Comparison of ENCODE assay signal across 9 cellular contexts in the genomic region with DNA sequence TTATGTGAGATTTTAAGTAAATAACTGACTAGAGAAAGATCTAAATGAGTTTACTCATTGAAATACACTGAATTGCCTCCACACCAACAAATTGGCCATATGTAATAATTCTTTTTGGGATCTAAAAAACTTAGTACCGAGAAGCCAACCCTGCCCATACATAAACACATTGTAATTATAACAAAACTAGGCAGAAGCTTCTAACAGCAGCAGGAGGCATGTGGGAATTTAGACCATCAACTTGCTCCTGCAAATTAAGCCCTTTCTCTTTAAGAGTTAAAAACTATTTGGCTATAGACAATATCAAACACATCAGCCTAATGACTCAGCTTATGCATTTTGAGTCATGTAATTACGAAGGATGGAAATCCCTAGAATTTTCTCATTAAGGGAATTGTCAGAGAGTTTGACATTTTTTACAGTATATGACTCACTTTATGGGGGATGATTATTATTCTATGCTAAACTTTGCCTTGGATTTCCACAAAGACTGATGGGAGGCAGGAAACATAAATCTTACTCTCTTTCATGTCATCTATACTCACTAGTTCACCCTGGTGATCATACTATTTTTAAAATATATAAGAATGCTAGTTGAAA. TPM values are rescaled to one million over a fixed set of nuclear protein-coding genes. Genes with fewer than 3 reads are reported as not detected.
DNase-seq lines count a peak whose midpoint lies in the region; ATAC-seq, FAIRE-seq and TF ChIP-seq lines count a peak whose summit lies in the region.
"Had no signal": no experiment of that assay in that cellular context is flagged by ENCODE, and none has a peak within 500 bp of the region (broad histone marks: within the 10 kb centered on the region; RNA-seq: fewer than 3 reads in every experiment).

No MANE protein-coding gene starts in this region.

- no peak for TF ChIP-seq CTCF in Loucy (conservative IDR thresholded peaks at IDR 0.05; ENCODE audit: low read length)
- TF ChIP-seq CTCF in GM12878 (IDR thresholded peaks at IDR 0.05 in 2 of 3, conservative IDR thresholded peaks at IDR 0.05 in 1 of 3; ENCODE audit: control insufficient read depth in 2 of 3, extremely low read depth in 1 of 3, insufficient read depth in 1 of 3, low read depth in 3 of 3, low read length in 3 of 3) = no peak
- TF ChIP-seq CTCF in testis (IDR thresholded peaks at IDR 0.05) = no peak

- no peaks in the 10 kb centered on the region for H3K9me3 ChIP-seq in CD4-positive, alpha-beta memory T cell (ENCODE audit: control insufficient read depth in 1 of 2, low read length in 2 of 2)
- no peaks in the 10 kb centered on the region for H3K9me3 ChIP-seq in Loucy (ENCODE audit: insufficient read depth, low read depth, low read length)
- no peaks in the 10 kb centered on the region for H3K9me3 ChIP-seq in GM12878 (replicated peaks; ENCODE audit: control insufficient read depth, insufficient read depth, low read length)
- H3K9me3 ChIP-seq in testis = no peaks in the 10 kb centered on the region

- H3K27ac ChIP-seq in CD4-positive, alpha-beta memory T cell (ENCODE audit: low read depth, low read length) = peak overlapping the region; percentile 97
- no peak overlapping the region for H3K27ac ChIP-seq in GM12878 (ENCODE audit: control insufficient read depth, insufficient read depth)
- no peak overlapping the region for H3K27ac ChIP-seq in testis

- no peak for TF ChIP-seq RAD21 in GM12878 (IDR thresholded peaks at IDR 0.05; ENCODE audit: insufficient read depth, low read depth, low read length)

- no peak for TF ChIP-seq EP300 in GM12878 (IDR thresholded peaks at IDR 0.05; ENCODE audit: borderline replicate concordance in 1 of 2, control insufficient read depth in 1 of 2, low read depth in 2 of 2, low read length in 2 of 2)

- H3K36me3 Mint-ChIP-seq in CD4-positive, alpha-beta memory T cell = peaks cover 57 to 65% of the 10 kb centered on the region in 2 donors
- H3K36me3 Mint-ChIP-seq in naive thymus-derived CD8-positive, alpha-beta T cell = peaks cover 52 to 57% (median 56%) of the 10 kb centered on the region in 3 donors

- TF ChIP-seq POLR2A in GM12878 (IDR thresholded peaks at IDR 0.05; ENCODE audit: low read depth, low read length) (no peak), testis (IDR thresholded peaks at IDR 0.05) (no peak)

- H3K4me2 ChIP-seq in Loucy (ENCODE audit: low read depth, low read length, poor library complexity, severe bottlenecking) (peak overlapping the region; percentile 45), GM12878 (ENCODE audit: control insufficient read depth, insufficient read depth) (no peak overlapping the region)

- RAD21 ChIA-PET in GM12878 (lab: Charles Lee; ENCODE audit: unreplicated experiment) = interaction anchor here (0.7 to 3.1 kb wide), 7 partner anchors 9 to 77 kb away, joined by 3 to 13 read pairs (median 6); no protein-coding TSS in a partner anchor

- no peak for FAIRE-seq in GM12878 (lab: Jason Lieb, UNC)

- CTCF ChIA-PET in CD4-positive, alpha-beta memory T cell (lab: Charles Lee; ENCODE audit: partially characterized antibody) = interaction anchor here (1.9 to 16.0 kb wide), 7 partner anchors 10 to 207 kb away, joined by 5 to 325 read pairs (median 22); no protein-coding TSS in a partner anchor
- CTCF ChIA-PET in GM12878 (lab: Yijun Ruan, JAX) = interaction anchor here (0.6 to 1.8 kb wide), 5 partner anchors 44 to 594 kb away, joined by 3 to 8 read pairs (median 4); no protein-coding TSS in a partner anchor

- peak in 3 of 5 donors; percentile 41 to 45 (median 44) for DNase-seq in CD4-positive, alpha-beta memory T cell
- DNase-seq in GM12878 (ENCODE audit: low read depth, low spot score) (no peak), NCI-H1092 (lab: John Stamatoyannopoulos, UW) (no peak), testis (no peak)
- DNase-seq in naive thymus-derived CD8-positive, alpha-beta T cell = peak in 3 of 10 donors; percentile 41 to 45 (median 41)
- DNase-seq: NCI-H446 had no signal

- no peak overlapping the region for H3K9ac ChIP-seq in Loucy (ENCODE audit: low read depth, low read length, poor library complexity, severe bottlenecking)
- H3K9ac ChIP-seq in GM12878 (ENCODE audit: control insufficient read depth, insufficient read depth, low read length) = no peak overlapping the region

- H4K20me1 ChIP-seq in Loucy (ENCODE audit: insufficient read depth, low read length, poor library complexity, severe bottlenecking) (no peaks in the 10 kb centered on the region), GM12878 (ENCODE audit: control insufficient read depth, insufficient read depth) (no peaks in the 10 kb centered on the region)

- intact Hi-C loops in CD4-positive, alpha-beta memory T cell (cut with micrococcal nuclease) = loop anchor here (2.0 to 10.0 kb wide), 2 partner anchors 67 to 387 kb away; a partner anchor contains a TSS
- intact Hi-C loops in GM12878 (cut with micrococcal nuclease; ENCODE audit: unreplicated experiment) (loop anchor here (2.0 kb wide), 1 partner anchor 45 kb away; no protein-coding TSS in a partner anchor), testis (cut with DNase I; ENCODE audit: low total_unique reads) (no loop called here)

- in situ Hi-C loops in GM12878 (cut with MboI) = no loop called here

- ATAC-seq in GM12878 = no peak
- no peak for ATAC-seq in naive thymus-derived CD8-positive, alpha-beta T cell
- ATAC-seq in HG03354 (IDR thresholded peaks at IDR 0.05; ENCODE audit: poor library complexity, severe bottlenecking, unreplicated experiment) = no peak
- ATAC-seq in GM21825 (IDR thresholded peaks at IDR 0.05; ENCODE audit: unreplicated experiment) = no peak

- SMC1A ChIA-PET in GM12878 (lab: Charles Lee; ENCODE audit: uncharacterized antibody, unreplicated experiment) = interaction anchor here (0.7 to 15.1 kb wide), 12 partner anchors 9 to 79 kb away, joined by 3 to 238 read pairs (median 4); no protein-coding TSS in a partner anchor

- 28% methylated on average over 2 of the region's 2 CpGs for WGBS in GM12878 (ENCODE audit: insufficient coverage, insufficient replicate concordance, low lambda C conversion rate, missing lambda C conversion rate)
- 66 to 67% methylated on average over 2 of the region's 2 CpGs for WGBS in testis, 2 donors

- BruUV-seq in GM12878 (replicated peaks; lab: Mats Ljungman, UMichigan) = TSS peak; percentile 78

- POLR2A ChIA-PET in CD4-positive, alpha-beta memory T cell (lab: Charles Lee; ENCODE audit: partially characterized antibody) = interaction anchor here (0.8 to 19.9 kb wide), 18 partner anchors 10 to 928 kb away, joined by 3 to 2275 read pairs (median 9); a partner anchor contains a TSS
- POLR2A ChIA-PET in GM12878 (lab: Charles Lee) = interaction anchor here (1.0 to 3.5 kb wide), 4 partner anchors 10 to 46 kb away, joined by 3 to 23 read pairs (median 6); no protein-coding TSS in a partner anchor
- POLR2A ChIA-PET in naive thymus-derived CD8-positive, alpha-beta T cell (lab: Charles Lee) = interaction anchor here (1.1 to 17.7 kb wide), 13 partner anchors 14 to 199 kb away, joined by 3 to 989 read pairs (median 16); no protein-coding TSS in a partner anchor

- no peaks in the 10 kb centered on the region for H3K27me3 ChIP-seq in CD4-positive, alpha-beta memory T cell (ENCODE audit: insufficient read depth, low read length)
- H3K27me3 ChIP-seq in Loucy (ENCODE audit: insufficient read depth, low read length, poor library complexity, severe bottlenecking) = no peaks in the 10 kb centered on the region
- no peaks in the 10 kb centered on the region for H3K27me3 ChIP-seq in GM12878 (replicated peaks in 1 of 2; ENCODE audit: control insufficient read depth in 2 of 2, insufficient read depth in 2 of 2, low read length in 1 of 2)
- no peaks in the 10 kb centered on the region for H3K27me3 ChIP-seq in testis

- peak overlapping the region; percentile 88 to 99 (median 96) for H3K4me3 Mint-ChIP-seq in CD4-positive, alpha-beta memory T cell
- H3K4me3 Mint-ChIP-seq in naive thymus-derived CD8-positive, alpha-beta T cell = peak overlapping the region; percentile 83 to 97 (median 94)

- H3K27ac Mint-ChIP-seq in CD4-positive, alpha-beta memory T cell = peak overlapping the region; percentile 94 to 100 (median 100)
- peak overlapping the region; percentile 95 to 100 (median 100) for H3K27ac Mint-ChIP-seq in naive thymus-derived CD8-positive, alpha-beta T cell

- H3K4me3 ChIP-seq in CD4-positive, alpha-beta memory T cell (ENCODE audit: low read length in 2 of 2) = peak overlapping the region; percentile 82 to 85
- H3K4me3 ChIP-seq in Loucy (ENCODE audit: low read length, poor library complexity, severe bottlenecking) (no peak overlapping the region), GM12878 (no peak overlapping the region), testis (no peak overlapping the region)

- H2AFZ ChIP-seq in Loucy (ENCODE audit: low read length) (no peak overlapping the region), GM12878 (ENCODE audit: control insufficient read depth, low read depth, low read length) (no peak overlapping the region)

- peaks cover 55% of the 10 kb centered on the region for H3K4me1 ChIP-seq in CD4-positive, alpha-beta memory T cell (ENCODE audit: insufficient read depth, low read length)
- H3K4me1 ChIP-seq in Loucy (ENCODE audit: insufficient read depth, low read length, poor library complexity, severe bottlenecking) (peaks cover 50% of the 10 kb centered on the region), GM12878 (ENCODE audit: control insufficient read depth, insufficient read depth, low read length) (peaks cover 12% of the 10 kb centered on the region), testis (peaks cover 30% of the 10 kb centered on the region)

- H3K79me2 ChIP-seq in Loucy (ENCODE audit: insufficient read depth, low read length) (no peaks in the 10 kb centered on the region), GM12878 (ENCODE audit: control insufficient read depth, insufficient read depth, low read length) (no peaks in the 10 kb centered on the region)

- peaks cover 0 to 6% (median 0%) of the 10 kb centered on the region in 8 donors for H3K9me3 Mint-ChIP-seq in CD4-positive, alpha-beta memory T cell
- H3K9me3 Mint-ChIP-seq in naive thymus-derived CD8-positive, alpha-beta T cell = no peaks in the 10 kb centered on the region

- no peaks in the 10 kb centered on the region for H3K9me2 ChIP-seq in Loucy (replicated peaks; ENCODE audit: low read depth, low read length)

- no peaks in the 10 kb centered on the region for H3K27me3 Mint-ChIP-seq in CD4-positive, alpha-beta memory T cell
- no peaks in the 10 kb centered on the region for H3K27me3 Mint-ChIP-seq in naive thymus-derived CD8-positive, alpha-beta T cell

- peaks cover 40% of the 10 kb centered on the region for H3K36me3 ChIP-seq in CD4-positive, alpha-beta memory T cell (ENCODE audit: insufficient read depth, low read length)
- H3K36me3 ChIP-seq in Loucy (ENCODE audit: insufficient read depth, low read length) (no peaks in the 10 kb centered on the region), GM12878 (ENCODE audit: control insufficient read depth in 2 of 2, insufficient read depth in 2 of 2, low read length in 1 of 2) (no peaks in the 10 kb centered on the region), testis (ENCODE audit: low read depth, missing control alignments) (no peaks in the 10 kb centered on the region)

- H3K4me1 Mint-ChIP-seq in CD4-positive, alpha-beta memory T cell = peaks cover 42 to 73% (median 51%) of the 10 kb centered on the region in 4 donors
- peaks cover 42 to 63% (median 59%) of the 10 kb centered on the region in 4 donors for H3K4me1 Mint-ChIP-seq in naive thymus-derived CD8-positive, alpha-beta T cell

- no peaks in the 10 kb centered on the region for H3F3A ChIP-seq in Loucy (ENCODE audit: low read depth)

RNA-seq across cellular contexts. Expression of a gene that starts 1.0 kb away (rescaled TPM):
- total RNA-seq in CD4-positive, alpha-beta memory T cell = 1,000 to 10,000 TPM; 2,390 to 2,440 TPM
- polyA plus RNA-seq in CD4-positive, alpha-beta memory T cell = 1,000 to 10,000 TPM in 1 of 2 donors, 100 to 1,000 TPM in 1; 514 to 1,212 TPM
- 67.0 and 73.7 TPM in 2 replicates for total RNA-seq in GM12878 (2013; cell fraction: nucleolus; rRNA removed)
- total RNA-seq in GM12878 (2014; rRNA removed) (0.73 and 1.7 TPM in 2 replicates), GM12878 (2014; rRNA removed; fragmentation: Illumina TruSeq; extraction: Trizol) (0.51 and 0.98 TPM in 2 replicates), GM12878 (2021) (1.3 and 1.5 TPM in 2 replicates), testis (10 to 100 TPM in 1 of 2 donors, 1 to 10 TPM in 1; 7.6 to 17.5 TPM)
- polyA plus RNA-seq in GM12878 (2011; ENCODE audit: low read depth) = 0.28 TPM
- polyA plus RNA-seq in GM12878 (2011; rRNA removed) (21.1 and 27.2 TPM in 2 replicates), GM12878 (2014; fragmentation: Illumina TruSeq; extraction: Trizol) (1.3 and 2.1 TPM in 2 replicates), GM12878 (2014; fragmentation: Nextera tagmentation; extraction: Ambion mirVana) (under 1 TPM; 0.52 to 0.97 TPM), GM12878 (2014; rRNA removed) (0.40 and 0.63 TPM in 2 replicates), GM12878 (2016; fragmentation: Nextera tagmentation; extraction: Ambion mirVana) (under 1 TPM; 0.62 to 0.63 TPM), testis (ENCODE audit: insufficient read depth, low read depth, low replicate concordance) (12.1 TPM)
- polyA plus RNA-seq in GM12878 (2011; cell fraction: cytosol; rRNA removed) = 20.7 and 30.0 TPM in 2 replicates
- polyA plus RNA-seq in GM12878 (2011; cell fraction: nucleus; rRNA removed) = 28.1 and 34.5 TPM in 2 replicates
- 0.61 and 1.1 TPM in 2 replicates for polyA plus RNA-seq in GM12878 (2012)
- 49.3 and 52.3 TPM in 2 replicates for polyA minus RNA-seq in GM12878 (2011; rRNA and poly(A)+ RNA removed)
- 11.5 and 11.7 TPM in 2 replicates for polyA minus RNA-seq in GM12878 (2011; cell fraction: cytosol; rRNA and poly(A)+ RNA removed)
- 18.3 and 26.8 TPM in 2 replicates for polyA minus RNA-seq in GM12878 (2011; cell fraction: nucleus; rRNA and poly(A)+ RNA removed)
- total RNA-seq in naive thymus-derived CD8-positive, alpha-beta T cell = 1,000 to 10,000 TPM; 1,319 to 1,437 TPM
- 100 to 1,000 TPM; 569 to 668 (median 661) TPM for polyA plus RNA-seq in naive thymus-derived CD8-positive, alpha-beta T cell

Comparison
In these comparisons a context has a peak if more than half of its experiments do, and no peak if none do; other contexts are left out.
1. DNase-seq: peak in CD4-positive, alpha-beta memory T cell (3 of 5); none in GM12878 (single experiment), NCI-H1092 (single experiment) and testis (single experiment).
2. H3K4me3 ChIP-seq: peak in CD4-positive, alpha-beta memory T cell (2 of 2); none in Loucy (single experiment), GM12878 (single experiment) and testis (0 of 2).
3. RNA of a gene that starts 1.0 kb away (total RNA-seq): 2,390 to 2,440 TPM in CD4-positive, alpha-beta memory T cell and 1,319 to 1,437 TPM in naive thymus-derived CD8-positive, alpha-beta T cell; 7.6 to 17.5 TPM in testis and 0.51 to 73.7 TPM in GM12878; every median in the first group is over 10 times any median in the second.